ENCODE assay signal across 31 cellular contexts in the genomic region with DNA sequence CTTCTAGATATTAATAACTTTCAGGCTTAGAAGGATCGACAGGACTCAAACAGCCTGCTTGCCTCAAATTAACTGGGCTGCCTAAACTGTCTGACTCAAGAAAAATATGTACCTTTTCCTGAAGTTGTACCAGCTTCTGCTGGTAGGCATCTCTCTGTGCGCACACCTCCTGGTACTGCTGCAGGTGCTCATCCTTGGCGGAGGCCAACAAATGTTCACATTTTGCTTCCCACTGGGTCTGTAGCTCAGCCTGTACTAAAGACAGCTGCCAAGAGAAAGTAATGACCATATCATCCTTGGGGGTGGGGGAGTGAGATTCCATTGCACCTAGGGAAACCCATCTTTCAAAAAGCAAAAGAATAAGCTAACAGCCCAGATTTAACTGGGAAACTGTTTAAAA.
"Had no signal": no experiment of that assay in that cellular context is flagged by ENCODE, and none has a peak within 500 bp of the region (broad histone marks: within the 10 kb centered on the region; RNA-seq: fewer than 3 reads in every experiment).

No MANE protein-coding gene starts in this region.

- H3K4me1 Mint-ChIP-seq: naive thymus-derived CD4-positive, alpha-beta T cell; natural killer cell; nephron; neural progenitor cell; stimulated activated memory B cell treated with anti-CD40 and anti-IgM and Interleukin-4, amounts not matched to agents 10 μg/mL and 1 μg/mL and 100 μg/mL, for 72 hours; stimulated activated naive CD8-positive, alpha-beta T cell treated with anti-CD3 and anti-CD28 coated beads, Interleukin-15, amount 100 ng/mL, for 72 hours had no signal

- H3K4me3 Mint-ChIP-seq: naive thymus-derived CD4-positive, alpha-beta T cell; natural killer cell; nephron; neural progenitor cell; stimulated activated memory B cell treated with anti-CD40 and anti-IgM and Interleukin-4, amounts not matched to agents 10 μg/mL and 1 μg/mL and 100 μg/mL, for 72 hours; stimulated activated naive CD8-positive, alpha-beta T cell treated with anti-CD3 and anti-CD28 coated beads, Interleukin-15, amount 100 ng/mL, for 72 hours; type B pancreatic cell had no signal

- H3K27me3 ChIP-seq: neural progenitor cell, ovary, right lobe of liver, sigmoid colon, spleen, thyroid gland, tibial nerve, upper lobe of right lung, uterus had no signal

- H3K4me2 ChIP-seq: neural progenitor cell, smooth muscle cell had no signal

- DNase-seq: naive thymus-derived CD4-positive, alpha-beta T cell; natural killer cell; occipital lobe; ovary; posterior cingulate gyrus; psoas muscle; right cardiac atrium; right lobe of liver; sigmoid colon; spleen; stimulated activated CD4-positive, alpha-beta T cell treated with anti-CD3 and anti-CD28 coated beads, Interleukin-12 subunit alpha, Interleukin-12 subunit beta, amount 100 ng/mL, for 4 hours; stimulated activated CD4-positive, alpha-beta T cell treated with anti-CD3 and anti-CD28 coated beads, Interleukin-1b, Interleukin-23, amount 100 ng/mL, for 48 hours; stimulated activated CD4-positive, alpha-beta T cell treated with anti-CD3 and anti-CD28 coated beads, Interleukin-4, amount 100 ng/mL, for 1 hour; stimulated activated CD4-positive, alpha-beta T cell treated with anti-CD3 and anti-CD28 coated beads, Interleukin-4, amount 100 ng/mL, for 4 hours; stimulated activated CD8-positive, alpha-beta memory T cell treated with anti-CD3 and anti-CD28 coated beads, Interleukin-4, amount 100 ng/mL, for 48 hours; stimulated activated naive CD4-positive, alpha-beta T cell; stimulated activated naive CD8-positive, alpha-beta T cell treated with anti-CD3 and anti-CD28 coated beads, Interleukin-15, amount 100 ng/mL, for 72 hours; stimulated activated naive CD8-positive, alpha-beta T cell treated with anti-CD3 and anti-CD28 coated beads, Interleukin-15, Interleukin-2, amounts not matched to agents 100 U/mL and 50 U/mL, for 24 hours; thyroid gland; upper lobe of right lung; uterus had no signal

- H3K9me3 ChIP-seq: ovary, psoas muscle, right lobe of liver, sigmoid colon, thoracic aorta, thyroid gland, tibial nerve, upper lobe of right lung, uterus had no signal

- H3K9me3 Mint-ChIP-seq: nephron, neural progenitor cell, type B pancreatic cell had no signal

- H2AFZ ChIP-seq: neural progenitor cell, parathyroid adenoma had no signal

- H3K4me3 ChIP-seq: neural progenitor cell, ovary, psoas muscle, right lobe of liver, sigmoid colon, skin epidermis, smooth muscle cell, spleen, thoracic aorta, thyroid gland, tibial nerve, upper lobe of right lung, uterus had no signal

- H3K79me2 ChIP-seq: parathyroid adenoma had no signal

- H3K36me3 ChIP-seq: ovary, uterus had no signal

- ATAC-seq: naive thymus-derived CD4-positive, alpha-beta T cell; natural killer cell; psoas muscle; right cardiac atrium; right lobe of liver; stimulated activated memory B cell treated with anti-CD40 and anti-IgM and Interleukin-4, amounts not matched to agents 10 μg/mL and 1 μg/mL and 100 μg/mL, for 72 hours; stimulated activated naive CD8-positive, alpha-beta T cell treated with anti-CD3 and anti-CD28 coated beads, Interleukin-15, amount 100 ng/mL, for 72 hours; stimulated activated naive CD8-positive, alpha-beta T cell treated with anti-CD3 and anti-CD28 coated beads, Interleukin-15, Interleukin-2, amounts not matched to agents 100 U/mL and 50 U/mL, for 24 hours; upper lobe of right lung had no signal

- H3K9ac ChIP-seq: neural progenitor cell, parathyroid adenoma had no signal

- H3K27me3 Mint-ChIP-seq: naive thymus-derived CD4-positive, alpha-beta T cell; progenitor cell of endocrine pancreas; stimulated activated memory B cell treated with anti-CD40 and anti-IgM and Interleukin-4, amounts not matched to agents 10 μg/mL and 1 μg/mL and 100 μg/mL, for 72 hours; stimulated activated naive CD8-positive, alpha-beta T cell treated with anti-CD3 and anti-CD28 coated beads, Interleukin-15, amount 100 ng/mL, for 72 hours; type B pancreatic cell had no signal

- H3K27ac Mint-ChIP-seq: naive thymus-derived CD4-positive, alpha-beta T cell; natural killer cell; nephron; neural progenitor cell; progenitor cell of endocrine pancreas; stimulated activated memory B cell treated with anti-CD40 and anti-IgM and Interleukin-4, amounts not matched to agents 10 μg/mL and 1 μg/mL and 100 μg/mL, for 72 hours; stimulated activated naive CD8-positive, alpha-beta T cell treated with anti-CD3 and anti-CD28 coated beads, Interleukin-15, amount 100 ng/mL, for 72 hours; type B pancreatic cell had no signal

- H3K27ac ChIP-seq: neural progenitor cell, ovary, parathyroid adenoma, psoas muscle, right lobe of liver, sigmoid colon, skin epidermis, spleen, thoracic aorta, thyroid gland, tibial nerve, upper lobe of right lung, uterus had no signal

- H3K4me1 ChIP-seq: neural progenitor cell, parathyroid adenoma, psoas muscle, sigmoid colon, spleen, thyroid gland, tibial nerve, upper lobe of right lung, uterus had no signal
